Comparison of ENCODE assay signal across 1 cellular context in the genomic region with DNA sequence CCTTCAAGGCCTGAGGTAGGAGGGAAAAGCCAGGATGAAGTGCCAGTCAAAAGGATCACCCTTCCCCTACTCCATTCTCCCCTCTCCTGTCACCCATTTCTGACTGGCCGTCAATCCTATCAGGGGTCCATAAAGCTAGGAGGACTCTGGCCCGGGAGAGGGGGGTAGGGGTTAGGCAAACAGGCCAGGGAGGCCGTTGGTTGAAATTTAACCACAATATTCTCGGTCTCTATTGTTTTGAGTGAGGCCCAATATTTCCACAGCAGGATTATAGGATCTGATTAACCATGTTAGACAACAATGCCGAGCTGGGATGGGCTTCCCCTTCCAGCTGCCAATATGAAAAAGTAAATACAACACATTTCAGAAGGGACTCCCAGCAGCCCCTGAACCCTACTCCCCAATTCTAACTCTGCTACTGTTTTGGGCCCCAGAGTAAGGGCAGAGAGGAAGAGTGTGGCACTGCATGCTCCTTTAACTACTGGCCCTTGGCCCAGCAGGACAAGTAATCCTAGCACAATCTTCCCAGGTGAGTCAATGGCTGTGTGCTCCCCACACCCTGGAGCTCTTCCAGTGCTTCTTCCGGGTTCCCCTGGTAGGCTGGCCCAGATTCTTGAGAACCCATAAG.
TF ChIP-seq lines count a peak whose summit lies in the region.

No MANE protein-coding gene starts in this region.

TF ChIP-seq in HepG2, 621 proteins besides CTCF, POLR2A, EP300 and RAD21 (continued from another document and continues in another):
- TF ChIP-seq, protein P1, sequence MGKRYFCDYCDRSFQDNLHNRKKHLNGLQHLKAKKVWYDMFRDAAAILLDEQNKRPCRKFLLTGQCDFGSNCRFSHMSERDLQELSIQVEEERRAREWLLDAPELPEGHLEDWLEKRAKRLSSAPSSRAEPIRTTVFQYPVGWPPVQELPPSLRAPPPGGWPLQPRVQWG (CRISPR knock-in tag; IDR thresholded peaks at IDR 0.05; ENCODE audit: borderline replicate concordance, low read depth), result no peak
- TF ChIP-seq ZNF44 (CRISPR knock-in tag; IDR thresholded peaks at IDR 0.05) (no peak), HNRNPLL (IDR thresholded peaks at IDR 0.05; ENCODE audit: low read depth, low read length, poor library complexity, severe bottlenecking) (no peak), ZNF136 (CRISPR knock-in tag; IDR thresholded peaks at IDR 0.05; ENCODE audit: low read depth) (no peak), ZNF574 (CRISPR knock-in tag; IDR thresholded peaks at IDR 0.05) (no peak), ZNF891 (CRISPR knock-in tag; IDR thresholded peaks at IDR 0.05) (peak; percentile 32; the same call in 1 of the 2 replicates), ZNF614 (CRISPR knock-in tag; IDR thresholded peaks at IDR 0.05; ENCODE audit: borderline replicate concordance) (0 out of 2 replicates have a peak, but pooled peaks have one; percentile 23), ZNF18 (CRISPR knock-in tag; IDR thresholded peaks at IDR 0.05; ENCODE audit: insufficient replicate concordance) (no peak), SRSF4 (IDR thresholded peaks at IDR 0.05; ENCODE audit: low read depth, low read length, poor library complexity, severe bottlenecking) (no peak), ZNF816 (CRISPR knock-in tag; IDR thresholded peaks at IDR 0.05; ENCODE audit: borderline replicate concordance) (peak; percentile 75; the same call in 1 of the 2 replicates), MXD1 (CRISPR knock-in tag; IDR thresholded peaks at IDR 0.05) (no peak), ARID2 (CRISPR knock-in tag; IDR thresholded peaks at IDR 0.05; ENCODE audit: borderline replicate concordance) (peak; percentile 77; the same call in 1 of the 2 replicates), ZKSCAN8 (CRISPR knock-in tag; IDR thresholded peaks at IDR 0.05; ENCODE audit: borderline replicate concordance) (no peak), HOXA5 (CRISPR knock-in tag; IDR thresholded peaks at IDR 0.05) (peak; percentile 56; the same call in 1 of the 2 replicates), ZBTB7B (CRISPR knock-in tag; IDR thresholded peaks at IDR 0.05) (peak; percentile 94), HMG20A (CRISPR knock-in tag; IDR thresholded peaks at IDR 0.05; ENCODE audit: borderline replicate concordance) (peak; percentile 80; the same call in 1 of the 2 replicates), ZNF207 (IDR thresholded peaks at IDR 0.05; ENCODE audit: borderline replicate concordance) (no peak), AHDC1 (CRISPR knock-in tag; IDR thresholded peaks at IDR 0.05; ENCODE audit: borderline replicate concordance) (peak; percentile 85; the same call in 1 of the 2 replicates), ZNF333 (CRISPR knock-in tag; IDR thresholded peaks at IDR 0.05; ENCODE audit: borderline replicate concordance) (peak; percentile 53; the same call in 1 of the 2 replicates), ASH2L (IDR thresholded peaks at IDR 0.05; ENCODE audit: insufficient read length, low read depth, low read length) (peak; percentile 80)
- TF ChIP-seq, protein P2, sequence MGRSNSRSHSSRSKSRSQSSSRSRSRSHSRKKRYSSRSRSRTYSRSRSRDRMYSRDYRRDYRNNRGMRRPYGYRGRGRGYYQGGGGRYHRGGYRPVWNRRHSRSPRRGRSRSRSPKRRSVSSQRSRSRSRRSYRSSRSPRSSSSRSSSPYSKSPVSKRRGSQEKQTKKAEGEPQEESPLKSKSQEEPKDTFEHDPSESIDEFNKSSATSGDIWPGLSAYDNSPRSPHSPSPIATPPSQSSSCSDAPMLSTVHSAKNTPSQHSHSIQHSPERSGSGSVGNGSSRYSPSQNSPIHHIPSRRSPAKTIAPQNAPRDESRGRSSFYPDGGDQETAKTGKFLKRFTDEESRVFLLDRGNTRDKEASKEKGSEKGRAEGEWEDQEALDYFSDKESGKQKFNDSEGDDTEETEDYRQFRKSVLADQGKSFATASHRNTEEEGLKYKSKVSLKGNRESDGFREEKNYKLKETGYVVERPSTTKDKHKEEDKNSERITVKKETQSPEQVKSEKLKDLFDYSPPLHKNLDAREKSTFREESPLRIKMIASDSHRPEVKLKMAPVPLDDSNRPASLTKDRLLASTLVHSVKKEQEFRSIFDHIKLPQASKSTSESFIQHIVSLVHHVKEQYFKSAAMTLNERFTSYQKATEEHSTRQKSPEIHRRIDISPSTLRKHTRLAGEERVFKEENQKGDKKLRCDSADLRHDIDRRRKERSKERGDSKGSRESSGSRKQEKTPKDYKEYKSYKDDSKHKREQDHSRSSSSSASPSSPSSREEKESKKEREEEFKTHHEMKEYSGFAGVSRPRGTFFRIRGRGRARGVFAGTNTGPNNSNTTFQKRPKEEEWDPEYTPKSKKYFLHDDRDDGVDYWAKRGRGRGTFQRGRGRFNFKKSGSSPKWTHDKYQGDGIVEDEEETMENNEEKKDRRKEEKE (IDR thresholded peaks at IDR 0.05), result no peak
- TF ChIP-seq, protein P3, sequence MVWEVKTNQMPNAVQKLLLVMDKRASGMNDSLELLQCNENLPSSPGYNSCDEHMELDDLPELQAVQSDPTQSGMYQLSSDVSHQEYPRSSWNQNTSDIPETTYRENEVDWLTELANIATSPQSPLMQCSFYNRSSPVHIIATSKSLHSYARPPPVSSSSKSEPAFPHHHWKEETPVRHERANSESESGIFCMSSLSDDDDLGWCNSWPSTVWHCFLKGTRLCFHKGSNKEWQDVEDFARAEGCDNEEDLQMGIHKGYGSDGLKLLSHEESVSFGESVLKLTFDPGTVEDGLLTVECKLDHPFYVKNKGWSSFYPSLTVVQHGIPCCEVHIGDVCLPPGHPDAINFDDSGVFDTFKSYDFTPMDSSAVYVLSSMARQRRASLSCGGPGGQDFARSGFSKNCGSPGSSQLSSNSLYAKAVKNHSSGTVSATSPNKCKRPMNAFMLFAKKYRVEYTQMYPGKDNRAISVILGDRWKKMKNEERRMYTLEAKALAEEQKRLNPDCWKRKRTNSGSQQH (CRISPR knock-in tag; IDR thresholded peaks at IDR 0.05; ENCODE audit: low read depth), result peak; percentile 3; the same call in 1 of the 2 replicates
- TF ChIP-seq, protein P4, sequence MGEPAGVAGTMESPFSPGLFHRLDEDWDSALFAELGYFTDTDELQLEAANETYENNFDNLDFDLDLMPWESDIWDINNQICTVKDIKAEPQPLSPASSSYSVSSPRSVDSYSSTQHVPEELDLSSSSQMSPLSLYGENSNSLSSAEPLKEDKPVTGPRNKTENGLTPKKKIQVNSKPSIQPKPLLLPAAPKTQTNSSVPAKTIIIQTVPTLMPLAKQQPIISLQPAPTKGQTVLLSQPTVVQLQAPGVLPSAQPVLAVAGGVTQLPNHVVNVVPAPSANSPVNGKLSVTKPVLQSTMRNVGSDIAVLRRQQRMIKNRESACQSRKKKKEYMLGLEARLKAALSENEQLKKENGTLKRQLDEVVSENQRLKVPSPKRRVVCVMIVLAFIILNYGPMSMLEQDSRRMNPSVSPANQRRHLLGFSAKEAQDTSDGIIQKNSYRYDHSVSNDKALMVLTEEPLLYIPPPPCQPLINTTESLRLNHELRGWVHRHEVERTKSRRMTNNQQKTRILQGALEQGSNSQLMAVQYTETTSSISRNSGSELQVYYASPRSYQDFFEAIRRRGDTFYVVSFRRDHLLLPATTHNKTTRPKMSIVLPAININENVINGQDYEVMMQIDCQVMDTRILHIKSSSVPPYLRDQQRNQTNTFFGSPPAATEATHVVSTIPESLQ (CRISPR knock-in tag; conservative IDR thresholded peaks at IDR 0.05), result no peak
- TF ChIP-seq, protein P5, sequence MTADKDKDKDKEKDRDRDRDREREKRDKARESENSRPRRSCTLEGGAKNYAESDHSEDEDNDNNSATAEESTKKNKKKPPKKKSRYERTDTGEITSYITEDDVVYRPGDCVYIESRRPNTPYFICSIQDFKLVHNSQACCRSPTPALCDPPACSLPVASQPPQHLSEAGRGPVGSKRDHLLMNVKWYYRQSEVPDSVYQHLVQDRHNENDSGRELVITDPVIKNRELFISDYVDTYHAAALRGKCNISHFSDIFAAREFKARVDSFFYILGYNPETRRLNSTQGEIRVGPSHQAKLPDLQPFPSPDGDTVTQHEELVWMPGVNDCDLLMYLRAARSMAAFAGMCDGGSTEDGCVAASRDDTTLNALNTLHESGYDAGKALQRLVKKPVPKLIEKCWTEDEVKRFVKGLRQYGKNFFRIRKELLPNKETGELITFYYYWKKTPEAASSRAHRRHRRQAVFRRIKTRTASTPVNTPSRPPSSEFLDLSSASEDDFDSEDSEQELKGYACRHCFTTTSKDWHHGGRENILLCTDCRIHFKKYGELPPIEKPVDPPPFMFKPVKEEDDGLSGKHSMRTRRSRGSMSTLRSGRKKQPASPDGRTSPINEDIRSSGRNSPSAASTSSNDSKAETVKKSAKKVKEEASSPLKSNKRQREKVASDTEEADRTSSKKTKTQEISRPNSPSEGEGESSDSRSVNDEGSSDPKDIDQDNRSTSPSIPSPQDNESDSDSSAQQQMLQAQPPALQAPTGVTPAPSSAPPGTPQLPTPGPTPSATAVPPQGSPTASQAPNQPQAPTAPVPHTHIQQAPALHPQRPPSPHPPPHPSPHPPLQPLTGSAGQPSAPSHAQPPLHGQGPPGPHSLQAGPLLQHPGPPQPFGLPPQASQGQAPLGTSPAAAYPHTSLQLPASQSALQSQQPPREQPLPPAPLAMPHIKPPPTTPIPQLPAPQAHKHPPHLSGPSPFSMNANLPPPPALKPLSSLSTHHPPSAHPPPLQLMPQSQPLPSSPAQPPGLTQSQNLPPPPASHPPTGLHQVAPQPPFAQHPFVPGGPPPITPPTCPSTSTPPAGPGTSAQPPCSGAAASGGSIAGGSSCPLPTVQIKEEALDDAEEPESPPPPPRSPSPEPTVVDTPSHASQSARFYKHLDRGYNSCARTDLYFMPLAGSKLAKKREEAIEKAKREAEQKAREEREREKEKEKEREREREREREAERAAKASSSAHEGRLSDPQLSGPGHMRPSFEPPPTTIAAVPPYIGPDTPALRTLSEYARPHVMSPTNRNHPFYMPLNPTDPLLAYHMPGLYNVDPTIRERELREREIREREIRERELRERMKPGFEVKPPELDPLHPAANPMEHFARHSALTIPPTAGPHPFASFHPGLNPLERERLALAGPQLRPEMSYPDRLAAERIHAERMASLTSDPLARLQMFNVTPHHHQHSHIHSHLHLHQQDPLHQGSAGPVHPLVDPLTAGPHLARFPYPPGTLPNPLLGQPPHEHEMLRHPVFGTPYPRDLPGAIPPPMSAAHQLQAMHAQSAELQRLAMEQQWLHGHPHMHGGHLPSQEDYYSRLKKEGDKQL (CRISPR knock-in tag; IDR thresholded peaks at IDR 0.05; ENCODE audit: low read depth), result peak; percentile 95
